ENCODE assay signal across 11 cellular contexts in the genomic region with DNA sequence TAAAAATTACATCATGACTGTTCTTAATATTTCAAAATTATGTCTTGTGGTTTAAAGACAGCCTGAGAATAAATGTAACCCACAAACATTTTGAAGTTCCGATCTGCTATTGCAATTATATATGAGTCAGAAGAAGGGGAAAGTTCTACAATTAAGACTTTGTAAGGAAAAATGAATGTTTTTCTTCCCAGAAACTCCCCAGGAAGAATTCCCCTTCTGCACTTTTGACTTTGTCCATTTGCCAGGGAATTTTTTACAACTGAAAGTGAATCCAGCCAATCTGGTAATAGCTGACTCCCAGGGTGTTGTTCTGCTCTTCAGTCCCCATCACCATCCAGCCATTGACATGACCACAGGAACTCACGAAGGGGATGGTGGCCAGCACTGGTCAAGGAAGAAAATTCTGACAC.
A peak's percentile ranks its signal among the peaks of the same experiment; 100 is the strongest.
DNase-seq lines count a peak whose midpoint lies in the region; ATAC-seq and TF ChIP-seq lines count a peak whose summit lies in the region.
"Had no signal": no experiment of that assay in that cellular context is flagged by ENCODE, and none has a peak within 500 bp of the region (broad histone marks: within the 10 kb centered on the region; RNA-seq: fewer than 3 reads in every experiment).

No MANE protein-coding gene starts in this region.

- H3K36me3 Mint-ChIP-seq in activated naive CD8-positive, alpha-beta T cell treated with anti-CD3 and anti-CD28 coated beads for 36 hours: no peaks in the 10 kb centered on the region

- no peak overlapping the region for H3K4me3 Mint-ChIP-seq in activated naive CD8-positive, alpha-beta T cell treated with anti-CD3 and anti-CD28 coated beads for 36 hours
- H3K4me3 Mint-ChIP-seq: activated B cell treated with CpG ODN at 0.5 μM for 24 hours had no signal

- no peak overlapping the region for H3K27ac Mint-ChIP-seq in activated naive CD8-positive, alpha-beta T cell treated with anti-CD3 and anti-CD28 coated beads for 36 hours
- H3K27ac Mint-ChIP-seq: activated B cell treated with CpG ODN at 0.5 μM for 24 hours had no signal

- intact Hi-C loops in Right ventricle myocardium superior (cut with DNase I) (no loop called here), aorta (cut with DNase I) (loop anchor here in 1 of 2 donors (10.0 kb wide), 1 partner anchor 61 kb away; a partner anchor contains a TSS)

- 13 to 21% methylated on average over 2 of the region's 2 CpGs for WGBS in lung, 2 donors
- WGBS in aorta, 2 donors: 3 to 5% methylated on average over 2 of the region's 2 CpGs

- H3K4me1 ChIP-seq in right atrium auricular region: peaks cover 0 to 10% of the 10 kb centered on the region in 2 donors
- H3K4me1 ChIP-seq in lung (ENCODE audit: control insufficient read depth in 2 of 2, insufficient read depth in 2 of 2, low read length in 2 of 2): no peaks in the 10 kb centered on the region
- H3K4me1 ChIP-seq in aorta (ENCODE audit: control insufficient read depth in 1 of 2, insufficient read depth in 2 of 2, low read length in 2 of 2): no peaks in the 10 kb centered on the region
- H3K4me1 ChIP-seq: A549 had no signal

- H3K36me3 ChIP-seq in right atrium auricular region (no peaks in the 10 kb centered on the region), lung (ENCODE audit: control insufficient read depth in 2 of 2, insufficient read depth in 2 of 2, low read length in 2 of 2) (no peaks in the 10 kb centered on the region), aorta (ENCODE audit: control insufficient read depth in 1 of 2, insufficient read depth in 2 of 2, low read length in 1 of 2) (no peaks in the 10 kb centered on the region)

- peak; percentile 61 for ATAC-seq in Right ventricle myocardium superior (ENCODE audit: poor library complexity)
- peak; percentile 82 for ATAC-seq in lung (ENCODE audit: insufficient read depth, low FRiP score)
- ATAC-seq in aorta (ENCODE audit: low FRiP score): peak; percentile 77
- no peak for ATAC-seq in HG03097 (IDR thresholded peaks at IDR 0.05; ENCODE audit: low FRiP score, unreplicated experiment)
- ATAC-seq: A549 had no signal

- no peaks in the 10 kb centered on the region for H3K9me3 Mint-ChIP-seq in activated naive CD8-positive, alpha-beta T cell treated with anti-CD3 and anti-CD28 coated beads for 36 hours
- H3K9me3 Mint-ChIP-seq: activated B cell treated with CpG ODN at 0.5 μM for 24 hours had no signal

- H3K4me1 Mint-ChIP-seq in activated naive CD8-positive, alpha-beta T cell treated with anti-CD3 and anti-CD28 coated beads for 36 hours: peaks cover 3% of the 10 kb centered on the region
- H3K4me1 Mint-ChIP-seq: activated B cell treated with CpG ODN at 0.5 μM for 24 hours had no signal

- H3K27me3 ChIP-seq in right atrium auricular region: no peaks in the 10 kb centered on the region
- H3K27me3 ChIP-seq in lung (ENCODE audit: control insufficient read depth, insufficient read depth): no peaks in the 10 kb centered on the region
- no peaks in the 10 kb centered on the region for H3K27me3 ChIP-seq in aorta (ENCODE audit: control insufficient read depth in 1 of 2, insufficient read depth in 2 of 2, low read length in 1 of 2)

- DNase-seq in Right ventricle myocardium superior: no peak
- no peak for DNase-seq in right atrium auricular region (ENCODE audit: low spot score)
- DNase-seq in cardiac fibroblast (ENCODE audit: low read depth in 2 of 2): peak; percentile 88 to 94
- no peak for DNase-seq in lung (ENCODE audit: low spot score)
- DNase-seq in aorta: peak in 1 of 2 donors; percentile 59
- no peak for DNase-seq in HPDE6-E6E7 (ENCODE audit: extremely low spot score)
- no peak for DNase-seq in activated naive CD8-positive, alpha-beta T cell treated with anti-CD3 and anti-CD28 coated beads for 36 hours
- DNase-seq: activated B cell treated with CpG ODN at 0.5 μM for 24 hours, NCI-H748 treated with DMSO at 0.1 percent for 48 hours had no signal

- H3K4me3 ChIP-seq in right atrium auricular region (no peak overlapping the region), cardiac fibroblast (replicated peaks in 1 of 2; ENCODE audit: low read depth in 2 of 2, low read length in 2 of 2) (no peak overlapping the region), lung (no peak overlapping the region), aorta (ENCODE audit: low read length in 2 of 2) (no peak overlapping the region)
- H3K4me3 ChIP-seq: A549 had no signal

- peak overlapping the region in 1 of 2 donors; percentile 40 for H3K27ac ChIP-seq in right atrium auricular region
- H3K27ac ChIP-seq in lung (ENCODE audit: low read depth in 1 of 2, low read length in 1 of 2): no peak overlapping the region
- no peak overlapping the region for H3K27ac ChIP-seq in aorta (ENCODE audit: low read depth in 1 of 2, low read length in 2 of 2)
- H3K27ac ChIP-seq: A549 had no signal

- peaks cover 3% of the 10 kb centered on the region for H3K27me3 Mint-ChIP-seq in activated naive CD8-positive, alpha-beta T cell treated with anti-CD3 and anti-CD28 coated beads for 36 hours

- H3K9me3 ChIP-seq in right atrium auricular region (no peaks in the 10 kb centered on the region), lung (ENCODE audit: control insufficient read depth in 2 of 2, insufficient read depth in 1 of 2, low read length in 1 of 2) (no peaks in the 10 kb centered on the region), aorta (ENCODE audit: control insufficient read depth, low read length) (no peaks in the 10 kb centered on the region)
- H3K9me3 ChIP-seq: A549 had no signal

- TF ChIP-seq CTCF in right atrium auricular region (IDR thresholded peaks at IDR 0.05) (no peak), cardiac fibroblast (IDR thresholded peaks at IDR 0.05; ENCODE audit: low read depth, low read length) (no peak), lung (IDR thresholded peaks at IDR 0.05; ENCODE audit: control extremely low read depth, extremely low read depth) (no peak)

Comparison
In these comparisons a context has a peak if more than half of its experiments do, and no peak if none do; other contexts are left out.
1. DNase-seq: peak in cardiac fibroblast (2 of 2); none in Right ventricle myocardium superior (single experiment), right atrium auricular region (single experiment), lung (single experiment), HPDE6-E6E7 (single experiment) and activated naive CD8-positive, alpha-beta T cell treated with anti-CD3 and anti-CD28 coated beads for 36 hours (single experiment).